ENCODE assay signal across 16 cellular contexts in genomic region chrX:43968347-43968746, GRCh38. TPM values are rescaled to one million over a fixed set of nuclear protein-coding genes. Genes with fewer than 3 reads are reported as not detected.
DNase-seq lines count a peak whose midpoint lies in the region; ATAC-seq lines count a peak whose summit lies in the region.
"Had no signal": no experiment of that assay in that cellular context is flagged by ENCODE, and none has a peak within 500 bp of the region (broad histone marks: within the 10 kb centered on the region; RNA-seq: fewer than 3 reads in every experiment).

No MANE protein-coding gene starts in this region.

- peaks cover 0 to 2% of the 10 kb centered on the region in 2 donors for H3K4me1 Mint-ChIP-seq in effector memory CD8-positive, alpha-beta T cell (ENCODE audit: low read depth in 2 of 2)

- no peaks in the 10 kb centered on the region for H3K36me3 Mint-ChIP-seq in effector memory CD8-positive, alpha-beta T cell (ENCODE audit: insufficient read depth)

- peak; percentile 19 for DNase-seq in RPMI7951 (ENCODE audit: low read depth)
- DNase-seq in caudate nucleus (lab: John Stamatoyannopoulos, UW) = peak in 17 of 61 donors; percentile 1 to 44 (median 9)
- DNase-seq in medulla oblongata (ENCODE audit: extremely low spot score) = peak; percentile 40
- peak; percentile 63 for DNase-seq in superior temporal gyrus (ENCODE audit: extremely low spot score)
- DNase-seq in activated CD4-positive, alpha-beta T cell treated with anti-CD3 and anti-CD28 coated beads for 48 hours = no peak
- DNase-seq in NCI-H187 (lab: John Stamatoyannopoulos, UW) = no peak
- no peak for DNase-seq in effector memory CD8-positive, alpha-beta T cell
- DNase-seq: KBM-7, NCI-H1092 treated with DMSO at 0.1 percent for 48 hours, NCI-H1694, NCI-H2107, NCI-H2227 treated with DMSO at 0.1 percent for 48 hours, NCI-H524, Right ventricle myocardium superior had no signal

- H3K27me3 Mint-ChIP-seq in effector memory CD8-positive, alpha-beta T cell = peaks cover 12 to 18% of the 10 kb centered on the region in 2 donors

- peak overlapping the region; percentile 62 for H3K27ac ChIP-seq in caudate nucleus (ENCODE audit: low read depth, low read length)

- H3K27ac Mint-ChIP-seq in effector memory CD8-positive, alpha-beta T cell = no peak overlapping the region

- ATAC-seq in effector memory CD8-positive, alpha-beta T cell (replicated peaks) = no peak
- ATAC-seq: A549, Panc1 had no signal

- H3K4me3 Mint-ChIP-seq in effector memory CD8-positive, alpha-beta T cell = no peak overlapping the region

- H3K9me3 Mint-ChIP-seq in effector memory CD8-positive, alpha-beta T cell = no peaks in the 10 kb centered on the region

RNA-seq across cellular contexts. Expression of gene NDP, which starts 4.8 kb away (rescaled TPM):
- total RNA-seq in RPMI7951 (2014; rRNA removed; shearing (Covaris generic)) = 2.4 and 4.8 TPM in 2 replicates
- total RNA-seq: Right ventricle myocardium superior had no signal

Comparison
In these comparisons a context has a peak if more than half of its experiments do, and no peak if none do; other contexts are left out.
1. DNase-seq: peak in RPMI7951 (single experiment), medulla oblongata (single experiment) and superior temporal gyrus (single experiment); none in activated CD4-positive, alpha-beta T cell treated with anti-CD3 and anti-CD28 coated beads for 48 hours (single experiment), NCI-H187 (0 of 2) and effector memory CD8-positive, alpha-beta T cell (0 of 3).